ENCODE assay signal across 10 cellular contexts in the genomic region with DNA sequence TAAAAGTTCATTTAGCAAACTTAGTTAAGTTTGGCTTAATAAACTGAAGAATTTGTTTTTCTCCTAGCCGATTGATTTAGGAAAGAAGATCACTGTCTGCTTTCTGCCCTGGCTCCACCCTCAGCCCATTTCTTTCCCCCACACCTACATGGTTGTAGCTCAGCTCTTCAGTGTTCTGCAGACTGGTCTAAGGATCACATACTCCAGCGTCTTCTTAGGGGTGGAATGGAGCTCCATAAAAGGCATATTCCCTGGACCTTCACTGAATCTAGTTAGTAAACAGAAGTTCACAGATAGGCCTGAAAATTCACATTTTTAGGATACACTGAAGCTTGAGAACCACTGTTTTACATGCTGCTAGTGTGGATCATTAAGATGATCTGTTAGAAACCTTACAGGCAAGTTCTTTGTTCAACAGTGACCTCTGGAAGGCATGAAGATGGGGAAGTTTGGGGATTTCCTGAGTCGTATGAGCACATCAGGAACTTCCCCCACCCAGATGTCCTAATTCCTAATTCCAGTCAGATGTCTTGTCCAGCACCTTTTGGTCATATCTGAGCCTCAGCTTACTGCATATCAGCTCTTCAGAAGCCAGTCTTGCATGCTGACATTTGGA. TPM values are rescaled to one million over a fixed set of nuclear protein-coding genes. Genes with fewer than 3 reads are reported as not detected.
DNase-seq lines count a peak whose midpoint lies in the region; ATAC-seq and TF ChIP-seq lines count a peak whose summit lies in the region.
"Had no signal": no experiment of that assay in that cellular context is flagged by ENCODE, and none has a peak within 500 bp of the region (broad histone marks: within the 10 kb centered on the region; RNA-seq: fewer than 3 reads in every experiment).

No MANE protein-coding gene starts in this region.

- H3K27me3 Mint-ChIP-seq in CD14-positive monocyte (ENCODE audit: low read depth in 3 of 3) = no peaks in the 10 kb centered on the region
- no peaks in the 10 kb centered on the region for H3K27me3 Mint-ChIP-seq in dendritic cell treated with granulocyte-macrophage colony-stimulating factor and Interleukin-4, amounts not matched to agents 40 ng/mL and 50 ng/mL, for 4 days

- DNase-seq in CD14-positive monocyte (ENCODE audit: low spot score) (peak; percentile 67), middle frontal gyrus (ENCODE audit: extremely low spot score, low spot score) (no peak), HK-2 (ENCODE audit: unreplicated experiment) (no peak), erythroblast (lab: John Stamatoyannopoulos, UW) (no peak)
- DNase-seq in activated CD8-positive, alpha-beta memory T cell treated with anti-CD3 and anti-CD28 coated beads for 24 hours = no peak
- DNase-seq: NCI-H1417 treated with DMSO at 0.1 percent for 48 hours, SHP77 treated with DMSO at 0.1 percent for 48 hours had no signal

- H3K4me1 Mint-ChIP-seq in CD14-positive monocyte = peaks cover 48% of the 10 kb centered on the region
- peaks cover 45% of the 10 kb centered on the region for H3K4me1 Mint-ChIP-seq in dendritic cell treated with granulocyte-macrophage colony-stimulating factor and Interleukin-4, amounts not matched to agents 40 ng/mL and 50 ng/mL, for 4 days (ENCODE audit: low read depth)

- TF ChIP-seq POLR2A in erythroblast (IDR thresholded peaks at IDR 0.05; ENCODE audit: low read length) = no peak

- peaks cover 21 to 33% of the 10 kb centered on the region in 2 donors for H3K36me3 Mint-ChIP-seq in CD14-positive monocyte
- H3K36me3 Mint-ChIP-seq in dendritic cell treated with granulocyte-macrophage colony-stimulating factor and Interleukin-4, amounts not matched to agents 40 ng/mL and 50 ng/mL, for 4 days (ENCODE audit: low read depth) = peaks cover 9% of the 10 kb centered on the region

- H3K27ac Mint-ChIP-seq in CD14-positive monocyte = peak overlapping the region; percentile 95 to 99 (median 98)
- peak overlapping the region; percentile 89 for H3K27ac Mint-ChIP-seq in dendritic cell treated with granulocyte-macrophage colony-stimulating factor and Interleukin-4, amounts not matched to agents 40 ng/mL and 50 ng/mL, for 4 days

- no peak for TF ChIP-seq CTCF in CD14-positive monocyte (IDR thresholded peaks at IDR 0.05)

- intact Hi-C loops in CD14-positive monocyte (cut with micrococcal nuclease) = loop anchor here in 1 of 2 donors (5.0 kb wide), 1 partner anchor 37 kb away; no protein-coding TSS in a partner anchor
- intact Hi-C loops in dendritic cell treated with granulocyte-macrophage colony-stimulating factor and Interleukin-4, amounts not matched to agents 40 ng/mL and 50 ng/mL, for 4 days (cut with micrococcal nuclease) = loop anchor here (5.0 kb wide), 1 partner anchor 37 kb away; no protein-coding TSS in a partner anchor

- no peaks in the 10 kb centered on the region for H3K9me3 Mint-ChIP-seq in CD14-positive monocyte
- H3K9me3 Mint-ChIP-seq in dendritic cell treated with granulocyte-macrophage colony-stimulating factor and Interleukin-4, amounts not matched to agents 40 ng/mL and 50 ng/mL, for 4 days = no peaks in the 10 kb centered on the region

- ATAC-seq in GM18907 (IDR thresholded peaks at IDR 0.05; ENCODE audit: unreplicated experiment) = peak; percentile 65
- peak; percentile 59 for ATAC-seq in HG03039 (IDR thresholded peaks at IDR 0.05; ENCODE audit: unreplicated experiment)

- peak overlapping the region; percentile 44 to 76 for H3K4me3 Mint-ChIP-seq in CD14-positive monocyte
- H3K4me3 Mint-ChIP-seq in dendritic cell treated with granulocyte-macrophage colony-stimulating factor and Interleukin-4, amounts not matched to agents 40 ng/mL and 50 ng/mL, for 4 days = peak overlapping the region; percentile 25

RNA-seq across cellular contexts. Expression of a gene that starts 16.8 kb away (rescaled TPM):
- 1 to 10 TPM in 1 of 2 donors, under 1 TPM in 1; 0.98 to 1.1 TPM for polyA plus RNA-seq in CD14-positive monocyte

RNA-seq across cellular contexts. Expression of a gene that starts 40.3 kb away (rescaled TPM):
- polyA plus RNA-seq in CD14-positive monocyte = 1 to 10 TPM; 5.4 to 6.5 TPM
